ENCODE assay signal across 4 cellular contexts in the genomic region with DNA sequence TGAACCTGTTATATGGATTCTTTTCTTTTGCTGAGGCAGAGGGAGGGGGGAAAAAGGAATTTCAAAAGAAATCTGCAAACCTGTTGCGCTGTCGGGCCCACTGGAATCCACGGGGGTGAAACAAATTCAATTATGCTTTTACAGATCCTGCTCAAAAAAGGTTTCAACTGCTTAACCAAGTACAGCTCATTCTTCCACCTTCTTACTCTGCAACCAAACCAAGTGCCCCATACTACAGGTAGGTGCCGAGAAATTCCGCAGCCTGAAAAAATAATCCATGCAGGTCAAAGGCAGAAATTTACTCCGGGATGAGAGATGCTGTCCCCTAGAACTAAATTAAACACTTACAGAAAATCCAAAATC.
A peak's percentile ranks its signal among the peaks of the same experiment; 100 is the strongest.
TF ChIP-seq lines count a peak whose summit lies in the region.

No MANE protein-coding gene starts in this region.

TF ChIP-seq in SK-N-SH, 30 proteins besides CTCF, POLR2A, EP300 and RAD21:
- TF ChIP-seq, protein P1, sequence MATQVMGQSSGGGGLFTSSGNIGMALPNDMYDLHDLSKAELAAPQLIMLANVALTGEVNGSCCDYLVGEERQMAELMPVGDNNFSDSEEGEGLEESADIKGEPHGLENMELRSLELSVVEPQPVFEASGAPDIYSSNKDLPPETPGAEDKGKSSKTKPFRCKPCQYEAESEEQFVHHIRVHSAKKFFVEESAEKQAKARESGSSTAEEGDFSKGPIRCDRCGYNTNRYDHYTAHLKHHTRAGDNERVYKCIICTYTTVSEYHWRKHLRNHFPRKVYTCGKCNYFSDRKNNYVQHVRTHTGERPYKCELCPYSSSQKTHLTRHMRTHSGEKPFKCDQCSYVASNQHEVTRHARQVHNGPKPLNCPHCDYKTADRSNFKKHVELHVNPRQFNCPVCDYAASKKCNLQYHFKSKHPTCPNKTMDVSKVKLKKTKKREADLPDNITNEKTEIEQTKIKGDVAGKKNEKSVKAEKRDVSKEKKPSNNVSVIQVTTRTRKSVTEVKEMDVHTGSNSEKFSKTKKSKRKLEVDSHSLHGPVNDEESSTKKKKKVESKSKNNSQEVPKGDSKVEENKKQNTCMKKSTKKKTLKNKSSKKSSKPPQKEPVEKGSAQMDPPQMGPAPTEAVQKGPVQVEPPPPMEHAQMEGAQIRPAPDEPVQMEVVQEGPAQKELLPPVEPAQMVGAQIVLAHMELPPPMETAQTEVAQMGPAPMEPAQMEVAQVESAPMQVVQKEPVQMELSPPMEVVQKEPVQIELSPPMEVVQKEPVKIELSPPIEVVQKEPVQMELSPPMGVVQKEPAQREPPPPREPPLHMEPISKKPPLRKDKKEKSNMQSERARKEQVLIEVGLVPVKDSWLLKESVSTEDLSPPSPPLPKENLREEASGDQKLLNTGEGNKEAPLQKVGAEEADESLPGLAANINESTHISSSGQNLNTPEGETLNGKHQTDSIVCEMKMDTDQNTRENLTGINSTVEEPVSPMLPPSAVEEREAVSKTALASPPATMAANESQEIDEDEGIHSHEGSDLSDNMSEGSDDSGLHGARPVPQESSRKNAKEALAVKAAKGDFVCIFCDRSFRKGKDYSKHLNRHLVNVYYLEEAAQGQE (IDR thresholded peaks at IDR 0.05; ENCODE audit: low read depth, low read length): no peak
- no peak for TF ChIP-seq FOSL2 (IDR thresholded peaks at IDR 0.05; ENCODE audit: borderline replicate concordance, low read depth)
- TF ChIP-seq, protein P2, sequence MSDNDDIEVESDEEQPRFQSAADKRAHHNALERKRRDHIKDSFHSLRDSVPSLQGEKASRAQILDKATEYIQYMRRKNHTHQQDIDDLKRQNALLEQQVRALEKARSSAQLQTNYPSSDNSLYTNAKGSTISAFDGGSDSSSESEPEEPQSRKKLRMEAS (IDR thresholded peaks at IDR 0.05; ENCODE audit: low read depth): no peak
- TF ChIP-seq, protein P3, sequence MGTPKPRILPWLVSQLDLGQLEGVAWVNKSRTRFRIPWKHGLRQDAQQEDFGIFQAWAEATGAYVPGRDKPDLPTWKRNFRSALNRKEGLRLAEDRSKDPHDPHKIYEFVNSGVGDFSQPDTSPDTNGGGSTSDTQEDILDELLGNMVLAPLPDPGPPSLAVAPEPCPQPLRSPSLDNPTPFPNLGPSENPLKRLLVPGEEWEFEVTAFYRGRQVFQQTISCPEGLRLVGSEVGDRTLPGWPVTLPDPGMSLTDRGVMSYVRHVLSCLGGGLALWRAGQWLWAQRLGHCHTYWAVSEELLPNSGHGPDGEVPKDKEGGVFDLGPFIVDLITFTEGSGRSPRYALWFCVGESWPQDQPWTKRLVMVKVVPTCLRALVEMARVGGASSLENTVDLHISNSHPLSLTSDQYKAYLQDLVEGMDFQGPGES (IDR thresholded peaks at IDR 0.05; ENCODE audit: low read depth, low read length): no peak
- TF ChIP-seq EZH2phosphoT487 (IDR thresholded peaks at IDR 0.05; ENCODE audit: borderline replicate concordance, low read depth): no peak
- TF ChIP-seq RXRA (IDR thresholded peaks at IDR 0.05; ENCODE audit: borderline replicate concordance, low read depth): no peak
- TF ChIP-seq RCOR1 (IDR thresholded peaks at IDR 0.05; ENCODE audit: low read length): no peak

TF ChIP-seq in SK-N-SH treated with all-trans-retinoic acid at 6 μM for 48 hours, 23 proteins besides CTCF, POLR2A, EP300 and RAD21:
- no peak for TF ChIP-seq TCF4 (CRISPR knock-in tag; IDR thresholded peaks at IDR 0.05; ENCODE audit: borderline replicate concordance)

TF ChIP-seq in GM12878, 131 proteins besides CTCF, POLR2A, EP300 and RAD21:
- TF ChIP-seq NKRF (conservative IDR thresholded peaks at IDR 0.05): 0 out of 2 replicates have a peak, but pooled peaks have one; percentile 20
- TF ChIP-seq, protein P4, sequence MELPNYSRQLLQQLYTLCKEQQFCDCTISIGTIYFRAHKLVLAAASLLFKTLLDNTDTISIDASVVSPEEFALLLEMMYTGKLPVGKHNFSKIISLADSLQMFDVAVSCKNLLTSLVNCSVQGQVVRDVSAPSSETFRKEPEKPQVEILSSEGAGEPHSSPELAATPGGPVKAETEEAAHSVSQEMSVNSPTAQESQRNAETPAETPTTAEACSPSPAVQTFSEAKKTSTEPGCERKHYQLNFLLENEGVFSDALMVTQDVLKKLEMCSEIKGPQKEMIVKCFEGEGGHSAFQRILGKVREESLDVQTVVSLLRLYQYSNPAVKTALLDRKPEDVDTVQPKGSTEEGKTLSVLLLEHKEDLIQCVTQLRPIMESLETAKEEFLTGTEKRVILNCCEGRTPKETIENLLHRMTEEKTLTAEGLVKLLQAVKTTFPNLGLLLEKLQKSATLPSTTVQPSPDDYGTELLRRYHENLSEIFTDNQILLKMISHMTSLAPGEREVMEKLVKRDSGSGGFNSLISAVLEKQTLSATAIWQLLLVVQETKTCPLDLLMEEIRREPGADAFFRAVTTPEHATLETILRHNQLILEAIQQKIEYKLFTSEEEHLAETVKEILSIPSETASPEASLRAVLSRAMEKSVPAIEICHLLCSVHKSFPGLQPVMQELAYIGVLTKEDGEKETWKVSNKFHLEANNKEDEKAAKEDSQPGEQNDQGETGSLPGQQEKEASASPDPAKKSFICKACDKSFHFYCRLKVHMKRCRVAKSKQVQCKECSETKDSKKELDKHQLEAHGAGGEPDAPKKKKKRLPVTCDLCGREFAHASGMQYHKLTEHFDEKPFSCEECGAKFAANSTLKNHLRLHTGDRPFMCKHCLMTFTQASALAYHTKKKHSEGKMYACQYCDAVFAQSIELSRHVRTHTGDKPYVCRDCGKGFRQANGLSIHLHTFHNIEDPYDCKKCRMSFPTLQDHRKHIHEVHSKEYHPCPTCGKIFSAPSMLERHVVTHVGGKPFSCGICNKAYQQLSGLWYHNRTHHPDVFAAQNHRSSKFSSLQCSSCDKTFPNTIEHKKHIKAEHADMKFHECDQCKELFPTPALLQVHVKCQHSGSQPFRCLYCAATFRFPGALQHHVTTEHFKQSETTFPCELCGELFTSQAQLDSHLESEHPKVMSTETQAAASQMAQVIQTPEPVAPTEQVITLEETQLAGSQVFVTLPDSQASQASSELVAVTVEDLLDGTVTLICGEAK (IDR thresholded peaks at IDR 0.05; ENCODE audit: borderline replicate concordance): peak; percentile 57; the same call in 1 of the 2 replicates
- TF ChIP-seq EGR1 (IDR thresholded peaks at IDR 0.05; ENCODE audit: borderline replicate concordance in 1 of 2, low read depth in 2 of 2, low read length in 2 of 2): no peak
- TF ChIP-seq MXI1 (IDR thresholded peaks at IDR 0.05; ENCODE audit: low read depth, low read length): 0 out of 2 replicates have a peak, but pooled peaks have one; percentile 23
- no peak for TF ChIP-seq IKZF1 (conservative IDR thresholded peaks at IDR 0.05)
- TF ChIP-seq, protein P5, sequence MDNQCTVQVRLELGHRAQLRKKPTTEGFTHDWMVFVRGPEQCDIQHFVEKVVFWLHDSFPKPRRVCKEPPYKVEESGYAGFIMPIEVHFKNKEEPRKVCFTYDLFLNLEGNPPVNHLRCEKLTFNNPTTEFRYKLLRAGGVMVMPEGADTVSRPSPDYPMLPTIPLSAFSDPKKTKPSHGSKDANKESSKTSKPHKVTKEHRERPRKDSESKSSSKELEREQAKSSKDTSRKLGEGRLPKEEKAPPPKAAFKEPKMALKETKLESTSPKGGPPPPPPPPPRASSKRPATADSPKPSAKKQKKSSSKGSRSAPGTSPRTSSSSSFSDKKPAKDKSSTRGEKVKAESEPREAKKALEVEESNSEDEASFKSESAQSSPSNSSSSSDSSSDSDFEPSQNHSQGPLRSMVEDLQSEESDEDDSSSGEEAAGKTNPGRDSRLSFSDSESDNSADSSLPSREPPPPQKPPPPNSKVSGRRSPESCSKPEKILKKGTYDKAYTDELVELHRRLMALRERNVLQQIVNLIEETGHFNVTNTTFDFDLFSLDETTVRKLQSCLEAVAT (IDR thresholded peaks at IDR 0.05): peak; percentile 98

TF ChIP-seq in liver, 16 proteins besides CTCF, POLR2A, EP300 and RAD21:
- TF ChIP-seq HNF4A (conservative IDR thresholded peaks at IDR 0.05) (no peak), GABPA (IDR thresholded peaks at IDR 0.05 in 1 of 2, conservative IDR thresholded peaks at IDR 0.05 in 1 of 2) (no peak), TAF1 (conservative IDR thresholded peaks at IDR 0.05) (no peak), EGR1 (IDR thresholded peaks at IDR 0.05; ENCODE audit: low read depth in 2 of 2) (no peak), YY1 (IDR thresholded peaks at IDR 0.05) (no peak), FOXA1 (IDR thresholded peaks at IDR 0.05) (no peak)
- TF ChIP-seq, protein P6, sequence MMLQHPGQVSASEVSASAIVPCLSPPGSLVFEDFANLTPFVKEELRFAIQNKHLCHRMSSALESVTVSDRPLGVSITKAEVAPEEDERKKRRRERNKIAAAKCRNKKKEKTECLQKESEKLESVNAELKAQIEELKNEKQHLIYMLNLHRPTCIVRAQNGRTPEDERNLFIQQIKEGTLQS (IDR thresholded peaks at IDR 0.05): no peak
